In the genomic region with DNA sequence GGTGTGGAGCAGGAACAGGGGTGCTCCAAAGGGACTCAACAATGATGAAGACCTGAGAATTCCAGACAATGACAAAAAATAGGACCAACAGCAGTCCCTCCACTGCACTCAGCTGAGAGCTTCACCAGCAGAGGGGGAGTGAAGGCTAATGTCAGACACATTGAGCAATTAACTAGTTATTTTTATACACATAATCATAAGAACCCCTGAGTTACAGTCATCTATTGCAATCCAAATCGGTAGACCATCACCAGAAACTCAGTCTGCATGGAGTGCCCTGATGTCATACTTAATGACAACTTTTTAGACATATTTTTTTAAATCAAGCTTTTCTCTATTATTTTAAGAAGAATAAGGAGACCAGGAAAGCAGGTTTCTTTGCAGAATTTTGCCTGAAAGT, we compare ENCODE assay signal across 18 cellular contexts. TPM values are rescaled to one million over a fixed set of nuclear protein-coding genes. Genes with fewer than 3 reads are reported as not detected.
DNase-seq lines count a peak whose midpoint lies in the region; ATAC-seq and TF ChIP-seq lines count a peak whose summit lies in the region.
"Had no signal": no experiment of that assay in that cellular context is flagged by ENCODE, and none has a peak within 500 bp of the region (broad histone marks: within the 10 kb centered on the region; RNA-seq: fewer than 3 reads in every experiment).

No MANE protein-coding gene starts in this region.

- H3K9ac ChIP-seq in OCI-LY3 (ENCODE audit: low read length) = peak overlapping the region; percentile 75

- peak overlapping the region; percentile 16 for H3K27ac Mint-ChIP-seq in activated T-cell treated with anti-CD3 and anti-CD28 coated beads, Interleukin-2, amount 50 U/mL, for 72 hours
- no peak overlapping the region for H3K27ac Mint-ChIP-seq in stimulated activated effector memory CD8-positive, alpha-beta T cell treated with anti-CD3 and anti-CD28 coated beads, Interleukin-12 subunit alpha, Interleukin-12 subunit beta, amount 100 ng/mL, for 72 hours
- H3K27ac Mint-ChIP-seq in effector memory CD8-positive, alpha-beta T cell = peak overlapping the region in 1 of 2 donors; percentile 41
- no peak overlapping the region for H3K27ac Mint-ChIP-seq in mesothelial cell of epicardium
- H3K27ac Mint-ChIP-seq: activated T-helper 17 cell treated with anti-CD3 and anti-CD28 coated beads, Interleukin-2, amount 50 U/mL, for 72 hours had no signal

- ATAC-seq in activated T-cell treated with anti-CD3 and anti-CD28 coated beads, Interleukin-2, amount 50 U/mL, for 72 hours (replicated peaks in 1 of 2) = peak; percentile 37 to 60
- ATAC-seq in HG03354 (IDR thresholded peaks at IDR 0.05; ENCODE audit: poor library complexity, severe bottlenecking, unreplicated experiment) = peak; percentile 38
- peak; percentile 78 for ATAC-seq in stimulated activated effector memory CD8-positive, alpha-beta T cell treated with anti-CD3 and anti-CD28 coated beads, Interleukin-12 subunit alpha, Interleukin-12 subunit beta, amount 100 ng/mL, for 72 hours
- ATAC-seq in effector memory CD8-positive, alpha-beta T cell (replicated peaks) = no peak
- ATAC-seq: A549; activated T-helper 17 cell treated with anti-CD3 and anti-CD28 coated beads, Interleukin-2, amount 50 U/mL, for 72 hours; HepG2 had no signal

- H3K27me3 Mint-ChIP-seq in activated T-cell treated with anti-CD3 and anti-CD28 coated beads, Interleukin-2, amount 50 U/mL, for 72 hours (ENCODE audit: low read depth) = no peaks in the 10 kb centered on the region
- H3K27me3 Mint-ChIP-seq in effector memory CD8-positive, alpha-beta T cell = no peaks in the 10 kb centered on the region
- H3K27me3 Mint-ChIP-seq in mesothelial cell of epicardium (ENCODE audit: low read depth) = peaks cover 49% of the 10 kb centered on the region
- H3K27me3 Mint-ChIP-seq: activated T-helper 17 cell treated with anti-CD3 and anti-CD28 coated beads, Interleukin-2, amount 50 U/mL, for 72 hours; CD4-positive, alpha-beta memory T cell had no signal

- no peaks in the 10 kb centered on the region for H4K20me1 ChIP-seq in OCI-LY3 (ENCODE audit: insufficient read depth, low read length)

- peak overlapping the region; percentile 41 for H3K4me3 ChIP-seq in OCI-LY3 (ENCODE audit: low read length)
- H3K4me3 ChIP-seq: A549 had no signal

- TF ChIP-seq CTCF in OCI-LY3 (IDR thresholded peaks at IDR 0.05; ENCODE audit: low read depth, low read length) (peak; percentile 45), mesothelial cell of epicardium (IDR thresholded peaks at IDR 0.05; ENCODE audit: unreplicated experiment) (no peak)

- no peaks in the 10 kb centered on the region for H3K27me3 ChIP-seq in OCI-LY3 (ENCODE audit: low read depth, low read length)

- H3K36me3 Mint-ChIP-seq in activated T-cell treated with anti-CD3 and anti-CD28 coated beads, Interleukin-2, amount 50 U/mL, for 72 hours (ENCODE audit: insufficient read depth in 2 of 2) = peaks cover 0 to 2% of the 10 kb centered on the region in 2 donors
- H3K36me3 Mint-ChIP-seq in stimulated activated effector memory CD8-positive, alpha-beta T cell treated with anti-CD3 and anti-CD28 coated beads, Interleukin-12 subunit alpha, Interleukin-12 subunit beta, amount 100 ng/mL, for 72 hours = no peaks in the 10 kb centered on the region
- H3K36me3 Mint-ChIP-seq in effector memory CD8-positive, alpha-beta T cell (ENCODE audit: insufficient read depth) = no peaks in the 10 kb centered on the region
- no peaks in the 10 kb centered on the region for H3K36me3 Mint-ChIP-seq in mesothelial cell of epicardium

- H2AFZ ChIP-seq in OCI-LY3 (ENCODE audit: low read depth, low read length) = no peak overlapping the region

- peaks cover 73% of the 10 kb centered on the region for H3K4me1 Mint-ChIP-seq in activated T-cell treated with anti-CD3 and anti-CD28 coated beads, Interleukin-2, amount 50 U/mL, for 72 hours (ENCODE audit: low read depth)
- H3K4me1 Mint-ChIP-seq in stimulated activated effector memory CD8-positive, alpha-beta T cell treated with anti-CD3 and anti-CD28 coated beads, Interleukin-12 subunit alpha, Interleukin-12 subunit beta, amount 100 ng/mL, for 72 hours = peaks cover 44% of the 10 kb centered on the region
- H3K4me1 Mint-ChIP-seq in effector memory CD8-positive, alpha-beta T cell (ENCODE audit: low read depth in 2 of 2) = peaks cover 29 to 30% of the 10 kb centered on the region in 2 donors
- no peaks in the 10 kb centered on the region for H3K4me1 Mint-ChIP-seq in mesothelial cell of epicardium

- H3K27ac ChIP-seq in OCI-LY3 (ENCODE audit: low read length) = peak overlapping the region; percentile 96
- H3K27ac ChIP-seq: A549 had no signal

- peaks cover 5% of the 10 kb centered on the region for H3K36me3 ChIP-seq in OCI-LY3 (replicated peaks; ENCODE audit: low read depth, low read length)

- peaks cover 89% of the 10 kb centered on the region for H3K4me1 ChIP-seq in OCI-LY3 (ENCODE audit: low read length)
- H3K4me1 ChIP-seq: A549 had no signal

- H3K9me3 Mint-ChIP-seq in activated T-cell treated with anti-CD3 and anti-CD28 coated beads, Interleukin-2, amount 50 U/mL, for 72 hours = peaks cover 3 to 4% of the 10 kb centered on the region in 2 donors
- H3K9me3 Mint-ChIP-seq in stimulated activated effector memory CD8-positive, alpha-beta T cell treated with anti-CD3 and anti-CD28 coated beads, Interleukin-12 subunit alpha, Interleukin-12 subunit beta, amount 100 ng/mL, for 72 hours = no peaks in the 10 kb centered on the region
- H3K9me3 Mint-ChIP-seq in effector memory CD8-positive, alpha-beta T cell = peaks cover 0 to 1% of the 10 kb centered on the region in 2 donors
- H3K9me3 Mint-ChIP-seq in mesothelial cell of epicardium = peaks cover 7% of the 10 kb centered on the region
- H3K9me3 Mint-ChIP-seq: activated T-helper 17 cell treated with anti-CD3 and anti-CD28 coated beads, Interleukin-2, amount 50 U/mL, for 72 hours had no signal

- H3K4me2 ChIP-seq in OCI-LY3 (ENCODE audit: low read length) = peak overlapping the region; percentile 72
- H3K4me2 ChIP-seq: A549 had no signal

- peak overlapping the region; percentile 23 to 63 for H3K4me3 Mint-ChIP-seq in activated T-cell treated with anti-CD3 and anti-CD28 coated beads, Interleukin-2, amount 50 U/mL, for 72 hours
- H3K4me3 Mint-ChIP-seq in stimulated activated effector memory CD8-positive, alpha-beta T cell treated with anti-CD3 and anti-CD28 coated beads, Interleukin-12 subunit alpha, Interleukin-12 subunit beta, amount 100 ng/mL, for 72 hours = no peak overlapping the region
- H3K4me3 Mint-ChIP-seq in effector memory CD8-positive, alpha-beta T cell = no peak overlapping the region
- H3K4me3 Mint-ChIP-seq in mesothelial cell of epicardium = no peak overlapping the region

- DNase-seq in activated T-cell treated with anti-CD3 and anti-CD28 coated beads, Interleukin-2, amount 50 U/mL, for 72 hours = no peak
- no peak for DNase-seq in activated T-cell treated with anti-CD3 and anti-CD28 coated beads, Interleukin-2, amount 50 U/mL, for 48 hours
- no peak for DNase-seq in stimulated activated effector memory CD8-positive, alpha-beta T cell treated with anti-CD3 and anti-CD28 coated beads, Interleukin-12 subunit alpha, Interleukin-12 subunit beta, amount 100 ng/mL, for 72 hours (ENCODE audit: low spot score in 2 of 2)
- DNase-seq in activated gamma-delta T cell (lab: John Stamatoyannopoulos, UW) = no peak
- DNase-seq in effector memory CD8-positive, alpha-beta T cell = no peak
- no peak for DNase-seq in mesothelial cell of epicardium (ENCODE audit: low spot score in 2 of 2, unreplicated experiment in 2 of 2)
- DNase-seq: CD4-positive, alpha-beta memory T cell; hippocampal formation; NCI-H1048; NCI-H2107; NCI-H526 treated with DMSO at 0.1 percent for 48 hours; RPMI8226 had no signal

- peaks cover 12% of the 10 kb centered on the region; the same call in 1 of the 2 replicates for H3K9me3 ChIP-seq in OCI-LY3 (ENCODE audit: insufficient read depth, low read length)
- H3K9me3 ChIP-seq: A549 had no signal

- peaks cover 42% of the 10 kb centered on the region for H3K79me2 ChIP-seq in OCI-LY3 (ENCODE audit: low read length)

RNA-seq across cellular contexts. Expression of a gene that starts 30.6 kb away (rescaled TPM):
- 100 to 1,000 TPM; 427 to 504 TPM for total RNA-seq in activated T-cell treated with anti-CD3 and anti-CD28 coated beads, Interleukin-2, amount 50 U/mL, for 72 hours
- total RNA-seq in mesothelial cell of epicardium = 1.7 to 2.5 TPM (median 1.8 TPM) in 3 replicates
- total RNA-seq: HepG2, renal cortical epithelial cell had no signal

Comparison
In these comparisons a context has a peak if more than half of its experiments do, and no peak if none do; other contexts are left out.
1. H3K4me3 Mint-ChIP-seq: peak in activated T-cell treated with anti-CD3 and anti-CD28 coated beads, Interleukin-2, amount 50 U/mL, for 72 hours (2 of 2); none in stimulated activated effector memory CD8-positive, alpha-beta T cell treated with anti-CD3 and anti-CD28 coated beads, Interleukin-12 subunit alpha, Interleukin-12 subunit beta, amount 100 ng/mL, for 72 hours (single experiment), effector memory CD8-positive, alpha-beta T cell (0 of 2) and mesothelial cell of epicardium (single experiment).
2. RNA of a gene that starts 30.6 kb away (total RNA-seq): 427 to 504 TPM in activated T-cell treated with anti-CD3 and anti-CD28 coated beads, Interleukin-2, amount 50 U/mL, for 72 hours; 1.7 to 2.5 TPM in mesothelial cell of epicardium; every median in the first group is over 100 times any median in the second.